In genomic region chr15:43370310-43370974, GRCh38 we compare ENCODE assay signal across 1 cellular context.
TF ChIP-seq lines count a peak whose summit lies in the region.

No MANE protein-coding gene starts in this region.

TF ChIP-seq in HepG2, 621 proteins besides CTCF, POLR2A, EP300 and RAD21 (continues in another document):
- no peak for TF ChIP-seq SNAI1 (CRISPR knock-in tag; IDR thresholded peaks at IDR 0.05; ENCODE audit: borderline replicate concordance)
- TF ChIP-seq MEF2D (CRISPR knock-in tag; IDR thresholded peaks at IDR 0.05) = 0 out of 2 replicates have a peak, but pooled peaks have one; percentile 23
- TF ChIP-seq SIN3A (IDR thresholded peaks at IDR 0.05; ENCODE audit: borderline replicate concordance, low read depth, low read length) = peak; percentile 33; the same call in 1 of the 2 replicates
- no peak for TF ChIP-seq DBP (CRISPR knock-in tag; IDR thresholded peaks at IDR 0.05; ENCODE audit: not compliant biosample characterization)
- TF ChIP-seq DNMT3B (CRISPR knock-in tag; conservative IDR thresholded peaks at IDR 0.05) = no peak
- TF ChIP-seq ZNF878 (CRISPR knock-in tag; IDR thresholded peaks at IDR 0.05) = 0 out of 2 replicates have a peak, but pooled peaks have one; percentile 15
- TF ChIP-seq TFDP2 (CRISPR knock-in tag; IDR thresholded peaks at IDR 0.05) = peak; percentile 8; the same call in 1 of the 2 replicates
- TF ChIP-seq ATF1 (CRISPR knock-in tag; IDR thresholded peaks at IDR 0.05) = no peak
- no peak for TF ChIP-seq MAFG (CRISPR knock-in tag; IDR thresholded peaks at IDR 0.05)
- TF ChIP-seq ZNF883 (CRISPR knock-in tag; IDR thresholded peaks at IDR 0.05; ENCODE audit: not compliant biosample characterization) = no peak
- TF ChIP-seq ATF5 (CRISPR knock-in tag; IDR thresholded peaks at IDR 0.05; ENCODE audit: low read depth) = no peak
- no peak for TF ChIP-seq MAFK (conservative IDR thresholded peaks at IDR 0.05 in 1 of 2, IDR thresholded peaks at IDR 0.05 in 1 of 2; ENCODE audit: low read length in 2 of 2)
- no peak for TF ChIP-seq PAXIP1 (CRISPR knock-in tag; conservative IDR thresholded peaks at IDR 0.05)
- no peak for TF ChIP-seq ZBTB26 (CRISPR knock-in tag; IDR thresholded peaks at IDR 0.05; ENCODE audit: borderline replicate concordance)
- no peak for TF ChIP-seq ZNF513 (CRISPR knock-in tag; conservative IDR thresholded peaks at IDR 0.05)
- TF ChIP-seq THAP8 (CRISPR knock-in tag; IDR thresholded peaks at IDR 0.05; ENCODE audit: borderline replicate concordance) = no peak
- TF ChIP-seq ZNF850 (CRISPR knock-in tag; conservative IDR thresholded peaks at IDR 0.05) = 0 out of 2 replicates have a peak, but pooled peaks have one; percentile 56
- TF ChIP-seq ZHX2 (IDR thresholded peaks at IDR 0.05; ENCODE audit: low read depth) = no peak
- 0 out of 2 replicates have a peak, but pooled peaks have one; percentile 21 for TF ChIP-seq ZHX2 (CRISPR knock-in tag; IDR thresholded peaks at IDR 0.05; ENCODE audit: borderline replicate concordance)
- 0 out of 2 replicates have a peak, but pooled peaks have one; percentile 46 for TF ChIP-seq MIER2 (CRISPR knock-in tag; IDR thresholded peaks at IDR 0.05)
- no peak for TF ChIP-seq EED (CRISPR knock-in tag; IDR thresholded peaks at IDR 0.05)
- TF ChIP-seq ZNF781 (CRISPR knock-in tag; IDR thresholded peaks at IDR 0.05; ENCODE audit: borderline replicate concordance, not compliant biosample characterization) = no peak
- TF ChIP-seq HCFC1 (IDR thresholded peaks at IDR 0.05; ENCODE audit: low read depth, low read length) = no peak
- TF ChIP-seq THAP7 (CRISPR knock-in tag; IDR thresholded peaks at IDR 0.05) = no peak
- 0 out of 2 replicates have a peak, but pooled peaks have one; percentile 26 for TF ChIP-seq ZIK1 (CRISPR knock-in tag; IDR thresholded peaks at IDR 0.05; ENCODE audit: borderline replicate concordance, low read depth)
- 0 out of 2 replicates have a peak, but pooled peaks have one; percentile 44 for TF ChIP-seq SATB2 (CRISPR knock-in tag; IDR thresholded peaks at IDR 0.05)
- TF ChIP-seq ZNF460 (CRISPR knock-in tag; IDR thresholded peaks at IDR 0.05; ENCODE audit: borderline replicate concordance) = no peak
- no peak for TF ChIP-seq ZNF550 (CRISPR knock-in tag; IDR thresholded peaks at IDR 0.05; ENCODE audit: borderline replicate concordance)
- TF ChIP-seq REPIN1 (CRISPR knock-in tag; IDR thresholded peaks at IDR 0.05; ENCODE audit: borderline replicate concordance, low read depth) = no peak
- TF ChIP-seq ZFY (CRISPR knock-in tag; IDR thresholded peaks at IDR 0.05) = peak; percentile 75; the same call in 1 of the 2 replicates
- no peak for TF ChIP-seq CCAR2 (optimal IDR thresholded peaks at IDR 0.05; ENCODE audit: low read depth, low read length)
- peak; percentile 13; the same call in 1 of the 2 replicates for TF ChIP-seq KMT2B (CRISPR knock-in tag; IDR thresholded peaks at IDR 0.05)
- no peak for TF ChIP-seq AKNA (CRISPR knock-in tag; IDR thresholded peaks at IDR 0.05; ENCODE audit: borderline replicate concordance)
- no peak for TF ChIP-seq NFYC (CRISPR knock-in tag; IDR thresholded peaks at IDR 0.05)
- no peak for TF ChIP-seq ZNF234 (CRISPR knock-in tag; conservative IDR thresholded peaks at IDR 0.05)
- no peak for TF ChIP-seq ZNF549 (CRISPR knock-in tag; IDR thresholded peaks at IDR 0.05)
- TF ChIP-seq HNRNPLL (IDR thresholded peaks at IDR 0.05; ENCODE audit: low read depth, low read length, poor library complexity, severe bottlenecking) = peak; percentile 6
